8 cellular contexts compared by ENCODE assay signal in the genomic region with DNA sequence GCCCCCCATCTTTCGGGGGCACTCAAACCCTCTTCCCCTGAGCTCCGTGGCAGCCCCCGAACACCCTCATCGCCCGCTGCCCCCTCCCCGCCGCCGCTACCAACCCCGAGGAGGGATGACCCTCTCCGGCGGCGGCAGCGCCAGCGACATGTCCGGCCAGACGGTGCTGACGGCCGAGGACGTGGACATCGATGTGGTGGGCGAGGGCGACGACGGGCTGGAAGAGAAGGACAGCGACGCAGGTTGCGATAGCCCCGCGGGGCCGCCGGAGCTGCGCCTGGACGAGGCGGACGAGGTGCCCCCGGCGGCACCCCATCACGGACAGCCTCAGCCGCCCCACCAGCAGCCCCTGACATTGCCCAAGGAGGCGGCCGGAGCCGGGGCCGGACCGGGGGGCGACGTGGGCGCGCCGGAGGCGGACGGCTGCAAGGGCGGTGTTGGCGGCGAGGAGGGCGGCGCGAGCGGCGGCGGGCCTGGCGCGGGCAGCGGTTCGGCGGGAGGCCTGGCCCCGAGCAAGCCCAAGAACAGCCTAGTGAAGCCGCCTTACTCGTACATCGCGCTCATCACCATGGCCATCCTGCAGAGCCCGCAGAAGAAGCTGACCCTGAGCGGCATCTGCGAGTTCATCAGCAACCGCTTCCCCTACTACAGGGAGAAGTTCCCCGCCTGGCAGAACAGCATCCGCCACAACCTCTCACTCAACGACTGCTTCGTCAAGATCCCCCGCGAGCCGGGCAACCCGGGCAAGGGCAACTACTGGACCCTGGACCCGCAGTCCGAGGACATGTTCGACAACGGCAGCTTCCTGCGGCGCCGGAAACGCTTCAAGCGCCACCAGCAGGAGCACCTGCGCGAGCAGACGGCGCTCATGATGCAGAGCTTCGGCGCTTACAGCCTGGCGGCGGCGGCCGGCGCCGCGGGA. TPM values are rescaled to one million over a fixed set of nuclear protein-coding genes. Genes with fewer than 3 reads are reported as not detected.
DNase-seq lines count a peak whose midpoint lies in the region; ATAC-seq and TF ChIP-seq lines count a peak whose summit lies in the region.

No MANE protein-coding gene starts in this region.

- H3K9ac ChIP-seq in HUES6 (ENCODE audit: low read length), result peak overlapping the region; percentile 94

- H3K4me1 ChIP-seq in Caco-2, result no peaks in the 10 kb centered on the region
- peaks cover 27% of the 10 kb centered on the region for H3K4me1 ChIP-seq in HUES6 (ENCODE audit: control insufficient read depth, insufficient read depth, low read length)
- peaks cover 3 to 11% of the 10 kb centered on the region in 2 donors for H3K4me1 ChIP-seq in esophagus (ENCODE audit: control insufficient read depth in 2 of 2, insufficient read depth in 2 of 2, low read length in 1 of 2)
- H3K4me1 ChIP-seq in ovary (ENCODE audit: insufficient read depth), result peaks cover 7% of the 10 kb centered on the region
- H3K4me1 ChIP-seq in adrenal gland (replicated peaks in 1 of 2), result peaks cover 9 to 15% of the 10 kb centered on the region in 2 donors

- H3K36me3 Mint-ChIP-seq in Caco-2 (ENCODE audit: insufficient read depth, unreplicated experiment), result no peaks in the 10 kb centered on the region

- no TSS peak for BruUV-seq in Caco-2 (replicated peaks; lab: Mats Ljungman, UMichigan)

- TF ChIP-seq POLR2A in ovary (IDR thresholded peaks at IDR 0.05) (no peak), adrenal gland (IDR thresholded peaks at IDR 0.05) (no peak)

- H3K36me3 ChIP-seq in Caco-2 (ENCODE audit: control insufficient read depth, insufficient read depth, low read length), result no peaks in the 10 kb centered on the region
- no peaks in the 10 kb centered on the region for H3K36me3 ChIP-seq in HUES6 (ENCODE audit: control insufficient read depth, insufficient read depth, low read length)
- H3K36me3 ChIP-seq in esophagus (ENCODE audit: control insufficient read depth in 2 of 2, insufficient read depth in 2 of 2, low read length in 1 of 2), result no peaks in the 10 kb centered on the region
- H3K36me3 ChIP-seq in ovary, result no peaks in the 10 kb centered on the region
- no peaks in the 10 kb centered on the region for H3K36me3 ChIP-seq in adrenal gland (replicated peaks in 1 of 2)

- WGBS in esophagus, 2 donors, result 5% methylated on average over 78 to 104 of the region's 104 CpGs
- 1 to 5% (median 3%) methylated on average over 51 to 104 of the region's 104 CpGs for WGBS in ovary, 3 donors
- 2 to 3% (median 2%) methylated on average over 54 to 104 of the region's 104 CpGs; no CpG with 5 or more reads in 1 of the 4 donors for WGBS in adrenal gland, 4 donors

- TF ChIP-seq EP300 in ovary (IDR thresholded peaks at IDR 0.05), result no peak

- no peaks in the 10 kb centered on the region for H3K27me3 ChIP-seq in Caco-2 (replicated peaks; ENCODE audit: control insufficient read depth, insufficient read depth, low read length)
- peaks cover 100% of the 10 kb centered on the region for H3K27me3 ChIP-seq in HUES6 (ENCODE audit: control insufficient read depth, insufficient read depth, low read length)
- H3K27me3 ChIP-seq in esophagus (ENCODE audit: control insufficient read depth in 1 of 2, insufficient read depth in 2 of 2, low read length in 2 of 2), result peaks cover 0 to 69% of the 10 kb centered on the region in 2 donors
- H3K27me3 ChIP-seq in ovary, result peaks cover 13% of the 10 kb centered on the region
- peaks cover 100% of the 10 kb centered on the region for H3K27me3 ChIP-seq in adrenal gland

- H3K4me1 Mint-ChIP-seq in Caco-2 (ENCODE audit: low read depth, unreplicated experiment), result no peaks in the 10 kb centered on the region

- no peaks in the 10 kb centered on the region for H3K9me3 ChIP-seq in Caco-2
- no peaks in the 10 kb centered on the region for H3K9me3 ChIP-seq in HUES6 (ENCODE audit: control insufficient read depth, insufficient read depth, low read depth, low read length)
- H3K9me3 ChIP-seq in esophagus (ENCODE audit: control insufficient read depth in 2 of 2, insufficient read depth in 1 of 2, low read depth in 1 of 2, low read length in 1 of 2), result peaks cover 2 to 34% of the 10 kb centered on the region in 2 donors
- H3K9me3 ChIP-seq in ovary, result peaks cover 0 to 21% of the 10 kb centered on the region in 2 donors
- H3K9me3 ChIP-seq in adrenal gland (replicated peaks in 1 of 3), result no peaks in the 10 kb centered on the region

- DNase-seq in Caco-2, result peak; percentile 38
- peak; percentile 27 for DNase-seq in T-helper 9 cell
- DNase-seq in ovary, result no peak
- no peak for DNase-seq in adrenal gland

- peak overlapping the region; percentile 40 for H3K4me3 ChIP-seq in Caco-2 (ENCODE audit: low read depth, low read length)
- peak overlapping the region; percentile 92 for H3K4me3 ChIP-seq in HUES6 (ENCODE audit: low read depth, low read length)
- peak overlapping the region; percentile 49 to 57 for H3K4me3 ChIP-seq in esophagus (ENCODE audit: low read depth in 1 of 2, low read length in 2 of 2)
- peak overlapping the region; percentile 48 for H3K4me3 ChIP-seq in ovary
- peak overlapping the region in 1 of 4 donors; percentile 62 for H3K4me3 ChIP-seq in adrenal gland

- peak overlapping the region; percentile 70 for H3K4me3 Mint-ChIP-seq in Caco-2 (ENCODE audit: unreplicated experiment)

- no peaks in the 10 kb centered on the region for H3K9me3 Mint-ChIP-seq in Caco-2 (ENCODE audit: unreplicated experiment)

- ATAC-seq in GM19351 (IDR thresholded peaks at IDR 0.05; ENCODE audit: unreplicated experiment) (no peak), HG03565 (IDR thresholded peaks at IDR 0.05; ENCODE audit: unreplicated experiment) (no peak)

- H3K27ac ChIP-seq in HUES6 (ENCODE audit: low read depth, low read length), result peak overlapping the region; percentile 87; the same call in 1 of the 2 replicates
- no peak overlapping the region for H3K27ac ChIP-seq in esophagus (ENCODE audit: low read depth in 2 of 2, low read length in 1 of 2)
- no peak overlapping the region for H3K27ac ChIP-seq in ovary
- no peak overlapping the region for H3K27ac ChIP-seq in adrenal gland

- TF ChIP-seq CTCF in Caco-2 (IDR thresholded peaks at IDR 0.05; ENCODE audit: insufficient read depth in 1 of 2, low read depth in 1 of 2, low read length in 1 of 2, severe bottlenecking in 1 of 2, unreplicated experiment in 1 of 2) (no peak), ovary (IDR thresholded peaks at IDR 0.05) (no peak), adrenal gland (IDR thresholded peaks at IDR 0.05) (no peak)

- H3K27me3 Mint-ChIP-seq in Caco-2 (ENCODE audit: insufficient read depth, unreplicated experiment), result peaks cover 40% of the 10 kb centered on the region

- intact Hi-C loops in Caco-2 (cut with micrococcal nuclease; ENCODE audit: unreplicated experiment) (loop anchor here (10.0 kb wide), 1 partner anchor 212 kb away; no protein-coding TSS in a partner anchor), ovary (cut with DNase I) (no loop called here), adrenal gland (cut with DNase I) (no loop called here)

- CTCF ChIA-PET in Caco-2 (lab: Charles Lee), result interaction anchor here (0.6 to 0.7 kb wide), 4 partner anchors 118 to 561 kb away, joined by 3 to 10 read pairs (median 4); no protein-coding TSS in a partner anchor

- H3K27ac Mint-ChIP-seq in Caco-2 (ENCODE audit: unreplicated experiment), result no peak overlapping the region

- POLR2A ChIA-PET in Caco-2 (lab: Charles Lee), result no interaction called here

RNA-seq across cellular contexts. Expression of a gene that starts 0.8 kb away (rescaled TPM):
- not detected in 2 replicates for total RNA-seq in Caco-2 (2022)
- under 1 TPM; 0.06 to 0.16 TPM for polyA plus RNA-seq in esophagus
- total RNA-seq in ovary, result under 1 TPM in 4 of 7 donors, not detected in 3; 0.37 to 0.79 (median 0.53) TPM
- under 1 TPM; 0.20 to 0.21 TPM for polyA plus RNA-seq in ovary
- total RNA-seq in adrenal gland, result 1 to 10 TPM in 1 of 8 donors, under 1 TPM in 2, not detected in 5; 0.11 to 1.2 (median 0.63) TPM
- polyA plus RNA-seq in adrenal gland, result under 1 TPM; 0.11 to 0.61 (median 0.24) TPM

RNA-seq across cellular contexts. Expression of a gene that starts 44.2 kb away (rescaled TPM):
- total RNA-seq in Caco-2 (2022) (9.2 and 9.4 TPM in 2 replicates), ovary (10 to 100 TPM in 3 of 7 donors, 1 to 10 TPM in 4; 8.1 to 11.8 (median 9.1) TPM), adrenal gland (10 to 100 TPM in 6 of 8 donors, 1 to 10 TPM in 2; 7.8 to 29.3 (median 11.0) TPM)
- polyA plus RNA-seq in esophagus (10 to 100 TPM in 1 of 2 donors, 1 to 10 TPM in 1; 8.3 to 14.1 TPM), ovary (10 to 100 TPM in 1 of 2 donors, 1 to 10 TPM in 1; 6.6 to 14.2 TPM), adrenal gland (10 to 100 TPM; 10.3 to 20.4 (median 14.6) TPM)

Comparison
In these comparisons a context has a peak if more than half of its experiments do, and no peak if none do; other contexts are left out.
1. DNase-seq: peak in Caco-2 (2 of 2) and T-helper 9 cell (single experiment); none in ovary (0 of 5) and adrenal gland (0 of 7).